Comparison of ENCODE assay signal across 1 cellular context in the genomic region with DNA sequence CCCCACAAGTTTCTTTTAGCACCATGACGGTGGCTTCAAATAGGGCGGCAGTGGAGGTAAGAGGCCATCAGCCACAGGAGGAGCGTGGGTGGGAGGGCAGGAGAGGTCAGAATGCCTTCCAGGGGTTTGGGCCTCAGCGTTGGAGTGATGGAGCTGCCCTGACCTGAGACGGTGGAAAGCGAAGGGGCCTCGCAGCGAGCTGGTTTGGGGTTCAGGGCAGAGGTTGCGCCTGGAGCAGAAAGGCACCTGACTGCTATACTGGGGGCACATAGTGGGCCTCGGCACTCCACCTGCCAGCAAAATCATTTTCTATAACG.
TF ChIP-seq lines count a peak whose summit lies in the region.

No MANE protein-coding gene starts in this region.

TF ChIP-seq in HepG2, 621 proteins besides CTCF, POLR2A, EP300 and RAD21 (continued from another document):
- TF ChIP-seq, protein P1, sequence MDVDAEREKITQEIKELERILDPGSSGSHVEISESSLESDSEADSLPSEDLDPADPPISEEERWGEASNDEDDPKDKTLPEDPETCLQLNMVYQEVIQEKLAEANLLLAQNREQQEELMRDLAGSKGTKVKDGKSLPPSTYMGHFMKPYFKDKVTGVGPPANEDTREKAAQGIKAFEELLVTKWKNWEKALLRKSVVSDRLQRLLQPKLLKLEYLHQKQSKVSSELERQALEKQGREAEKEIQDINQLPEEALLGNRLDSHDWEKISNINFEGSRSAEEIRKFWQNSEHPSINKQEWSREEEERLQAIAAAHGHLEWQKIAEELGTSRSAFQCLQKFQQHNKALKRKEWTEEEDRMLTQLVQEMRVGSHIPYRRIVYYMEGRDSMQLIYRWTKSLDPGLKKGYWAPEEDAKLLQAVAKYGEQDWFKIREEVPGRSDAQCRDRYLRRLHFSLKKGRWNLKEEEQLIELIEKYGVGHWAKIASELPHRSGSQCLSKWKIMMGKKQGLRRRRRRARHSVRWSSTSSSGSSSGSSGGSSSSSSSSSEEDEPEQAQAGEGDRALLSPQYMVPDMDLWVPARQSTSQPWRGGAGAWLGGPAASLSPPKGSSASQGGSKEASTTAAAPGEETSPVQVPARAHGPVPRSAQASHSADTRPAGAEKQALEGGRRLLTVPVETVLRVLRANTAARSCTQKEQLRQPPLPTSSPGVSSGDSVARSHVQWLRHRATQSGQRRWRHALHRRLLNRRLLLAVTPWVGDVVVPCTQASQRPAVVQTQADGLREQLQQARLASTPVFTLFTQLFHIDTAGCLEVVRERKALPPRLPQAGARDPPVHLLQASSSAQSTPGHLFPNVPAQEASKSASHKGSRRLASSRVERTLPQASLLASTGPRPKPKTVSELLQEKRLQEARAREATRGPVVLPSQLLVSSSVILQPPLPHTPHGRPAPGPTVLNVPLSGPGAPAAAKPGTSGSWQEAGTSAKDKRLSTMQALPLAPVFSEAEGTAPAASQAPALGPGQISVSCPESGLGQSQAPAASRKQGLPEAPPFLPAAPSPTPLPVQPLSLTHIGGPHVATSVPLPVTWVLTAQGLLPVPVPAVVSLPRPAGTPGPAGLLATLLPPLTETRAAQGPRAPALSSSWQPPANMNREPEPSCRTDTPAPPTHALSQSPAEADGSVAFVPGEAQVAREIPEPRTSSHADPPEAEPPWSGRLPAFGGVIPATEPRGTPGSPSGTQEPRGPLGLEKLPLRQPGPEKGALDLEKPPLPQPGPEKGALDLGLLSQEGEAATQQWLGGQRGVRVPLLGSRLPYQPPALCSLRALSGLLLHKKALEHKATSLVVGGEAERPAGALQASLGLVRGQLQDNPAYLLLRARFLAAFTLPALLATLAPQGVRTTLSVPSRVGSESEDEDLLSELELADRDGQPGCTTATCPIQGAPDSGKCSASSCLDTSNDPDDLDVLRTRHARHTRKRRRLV (CRISPR knock-in tag; IDR thresholded peaks at IDR 0.05): peak; percentile 69; the same call in 1 of the 2 replicates
- TF ChIP-seq ZNF224 (CRISPR knock-in tag; IDR thresholded peaks at IDR 0.05): 0 out of 2 replicates have a peak, but pooled peaks have one; percentile 35
- 0 out of 2 replicates have a peak, but pooled peaks have one; percentile 34 for TF ChIP-seq ZNF839 (CRISPR knock-in tag; IDR thresholded peaks at IDR 0.05; ENCODE audit: borderline replicate concordance)
- peak; percentile 26; the same call in 1 of the 2 replicates for TF ChIP-seq PCBP1 (IDR thresholded peaks at IDR 0.05; ENCODE audit: borderline replicate concordance, low read depth, low read length)
